Comparison of ENCODE assay signal across 1 cellular context in the genomic region with DNA sequence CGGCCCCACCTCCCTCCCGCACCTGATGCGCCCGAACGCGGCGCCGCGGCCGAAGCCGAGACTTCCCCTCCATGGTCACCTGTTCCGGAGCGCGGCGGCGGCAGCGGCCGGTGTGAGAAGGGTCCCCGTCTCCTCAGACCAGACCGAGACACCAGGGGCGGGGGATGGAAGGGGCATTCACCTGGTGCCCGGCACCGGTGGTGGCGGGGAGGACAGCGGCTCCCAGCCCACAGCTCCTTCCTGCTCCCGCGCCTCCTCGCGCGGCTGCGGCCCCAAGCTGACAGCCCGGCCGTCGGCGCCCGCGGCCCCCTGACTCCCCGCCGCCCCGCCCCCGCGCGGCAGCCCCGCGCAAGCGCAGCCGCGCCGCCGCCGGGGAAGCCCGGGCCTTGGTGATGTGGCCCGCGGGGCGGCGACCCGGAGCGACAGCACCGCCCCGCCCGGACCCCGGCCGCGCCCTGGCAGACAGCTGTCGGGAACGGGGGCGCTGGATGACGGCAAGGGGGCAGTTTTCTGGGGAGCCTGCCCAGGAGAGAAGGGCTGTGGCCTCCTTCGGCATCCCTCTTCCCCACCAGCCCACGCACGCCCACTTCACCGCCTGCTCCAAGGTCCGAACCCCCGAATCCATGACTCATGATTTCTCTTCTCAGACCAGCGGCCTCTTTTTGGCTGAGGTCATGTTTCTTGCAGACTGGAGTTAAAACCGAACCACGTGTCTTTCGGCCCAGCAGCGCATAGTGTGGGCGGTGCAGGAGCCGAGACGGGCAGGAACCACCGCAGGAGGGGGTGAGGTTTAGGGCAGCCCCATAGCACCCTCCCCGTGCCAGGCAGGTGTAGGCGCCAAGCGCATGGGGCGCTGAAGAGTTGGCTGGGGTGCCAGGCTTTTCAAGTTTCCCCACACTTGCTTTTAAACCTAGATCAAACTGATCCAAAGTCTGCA.
TF ChIP-seq lines count a peak whose summit lies in the region.

Gene SLC41A2 (minus strand): TSS at position 282 of the 937 bp plus-strand sequence. CDS start 29,763 bp downstream, outside the sequence.

TF ChIP-seq in HepG2, 621 proteins besides CTCF, POLR2A, EP300 and RAD21 (continued from another document and continues in another):
- TF ChIP-seq REL (CRISPR knock-in tag; conservative IDR thresholded peaks at IDR 0.05) (no peak), HNF4A (CRISPR knock-in tag; IDR thresholded peaks at IDR 0.05) (0 out of 2 replicates have a peak, but pooled peaks have one; percentile 7), SRY (CRISPR knock-in tag; IDR thresholded peaks at IDR 0.05) (peak; percentile 70; the same call in 1 of the 2 replicates), ELF1 (CRISPR knock-in tag; IDR thresholded peaks at IDR 0.05) (0 out of 2 replicates have a peak, but pooled peaks have one; percentile 11), ZNF563 (CRISPR knock-in tag; IDR thresholded peaks at IDR 0.05) (0 out of 2 replicates have a peak, but pooled peaks have one; percentile 43), KDM5A (IDR thresholded peaks at IDR 0.05; ENCODE audit: borderline replicate concordance, low read length) (no peak), ZNF230 (CRISPR knock-in tag; IDR thresholded peaks at IDR 0.05) (no peak), CCDC6 (CRISPR knock-in tag; IDR thresholded peaks at IDR 0.05) (peak; percentile 74; the same call in 1 of the 2 replicates), ZNF781 (CRISPR knock-in tag; IDR thresholded peaks at IDR 0.05; ENCODE audit: borderline replicate concordance, not compliant biosample characterization) (no peak), SCMH1 (CRISPR knock-in tag; IDR thresholded peaks at IDR 0.05; ENCODE audit: borderline replicate concordance) (no peak), ZBTB44 (CRISPR knock-in tag; IDR thresholded peaks at IDR 0.05) (no peak), ZNF20 (CRISPR knock-in tag; IDR thresholded peaks at IDR 0.05) (no peak), NFAT5 (CRISPR knock-in tag; IDR thresholded peaks at IDR 0.05) (no peak; the same call in 1 of the 2 replicates), PHF5A (CRISPR knock-in tag; IDR thresholded peaks at IDR 0.05; ENCODE audit: low read depth, unreplicated experiment) (no peak), CREB1 (IDR thresholded peaks at IDR 0.05) (0 out of 2 replicates have a peak, but pooled peaks have one; percentile 32), CREB1 (CRISPR knock-in tag; IDR thresholded peaks at IDR 0.05) (no peak), SOX5 (CRISPR knock-in tag; IDR thresholded peaks at IDR 0.05; ENCODE audit: borderline replicate concordance) (no peak; the same call in 1 of the 2 replicates), ZNF232 (CRISPR knock-in tag; IDR thresholded peaks at IDR 0.05; ENCODE audit: borderline replicate concordance) (no peak), BORCS8-MEF2B (CRISPR knock-in tag; IDR thresholded peaks at IDR 0.05) (peak; percentile 10; the same call in 1 of the 2 replicates)
- TF ChIP-seq, protein P1, sequence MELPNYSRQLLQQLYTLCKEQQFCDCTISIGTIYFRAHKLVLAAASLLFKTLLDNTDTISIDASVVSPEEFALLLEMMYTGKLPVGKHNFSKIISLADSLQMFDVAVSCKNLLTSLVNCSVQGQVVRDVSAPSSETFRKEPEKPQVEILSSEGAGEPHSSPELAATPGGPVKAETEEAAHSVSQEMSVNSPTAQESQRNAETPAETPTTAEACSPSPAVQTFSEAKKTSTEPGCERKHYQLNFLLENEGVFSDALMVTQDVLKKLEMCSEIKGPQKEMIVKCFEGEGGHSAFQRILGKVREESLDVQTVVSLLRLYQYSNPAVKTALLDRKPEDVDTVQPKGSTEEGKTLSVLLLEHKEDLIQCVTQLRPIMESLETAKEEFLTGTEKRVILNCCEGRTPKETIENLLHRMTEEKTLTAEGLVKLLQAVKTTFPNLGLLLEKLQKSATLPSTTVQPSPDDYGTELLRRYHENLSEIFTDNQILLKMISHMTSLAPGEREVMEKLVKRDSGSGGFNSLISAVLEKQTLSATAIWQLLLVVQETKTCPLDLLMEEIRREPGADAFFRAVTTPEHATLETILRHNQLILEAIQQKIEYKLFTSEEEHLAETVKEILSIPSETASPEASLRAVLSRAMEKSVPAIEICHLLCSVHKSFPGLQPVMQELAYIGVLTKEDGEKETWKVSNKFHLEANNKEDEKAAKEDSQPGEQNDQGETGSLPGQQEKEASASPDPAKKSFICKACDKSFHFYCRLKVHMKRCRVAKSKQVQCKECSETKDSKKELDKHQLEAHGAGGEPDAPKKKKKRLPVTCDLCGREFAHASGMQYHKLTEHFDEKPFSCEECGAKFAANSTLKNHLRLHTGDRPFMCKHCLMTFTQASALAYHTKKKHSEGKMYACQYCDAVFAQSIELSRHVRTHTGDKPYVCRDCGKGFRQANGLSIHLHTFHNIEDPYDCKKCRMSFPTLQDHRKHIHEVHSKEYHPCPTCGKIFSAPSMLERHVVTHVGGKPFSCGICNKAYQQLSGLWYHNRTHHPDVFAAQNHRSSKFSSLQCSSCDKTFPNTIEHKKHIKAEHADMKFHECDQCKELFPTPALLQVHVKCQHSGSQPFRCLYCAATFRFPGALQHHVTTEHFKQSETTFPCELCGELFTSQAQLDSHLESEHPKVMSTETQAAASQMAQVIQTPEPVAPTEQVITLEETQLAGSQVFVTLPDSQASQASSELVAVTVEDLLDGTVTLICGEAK (IDR thresholded peaks at IDR 0.05), result no peak
- TF ChIP-seq, protein P1 (CRISPR knock-in tag; IDR thresholded peaks at IDR 0.05), result no peak; the same call in 1 of the 2 replicates
- TF ChIP-seq, protein P2, sequence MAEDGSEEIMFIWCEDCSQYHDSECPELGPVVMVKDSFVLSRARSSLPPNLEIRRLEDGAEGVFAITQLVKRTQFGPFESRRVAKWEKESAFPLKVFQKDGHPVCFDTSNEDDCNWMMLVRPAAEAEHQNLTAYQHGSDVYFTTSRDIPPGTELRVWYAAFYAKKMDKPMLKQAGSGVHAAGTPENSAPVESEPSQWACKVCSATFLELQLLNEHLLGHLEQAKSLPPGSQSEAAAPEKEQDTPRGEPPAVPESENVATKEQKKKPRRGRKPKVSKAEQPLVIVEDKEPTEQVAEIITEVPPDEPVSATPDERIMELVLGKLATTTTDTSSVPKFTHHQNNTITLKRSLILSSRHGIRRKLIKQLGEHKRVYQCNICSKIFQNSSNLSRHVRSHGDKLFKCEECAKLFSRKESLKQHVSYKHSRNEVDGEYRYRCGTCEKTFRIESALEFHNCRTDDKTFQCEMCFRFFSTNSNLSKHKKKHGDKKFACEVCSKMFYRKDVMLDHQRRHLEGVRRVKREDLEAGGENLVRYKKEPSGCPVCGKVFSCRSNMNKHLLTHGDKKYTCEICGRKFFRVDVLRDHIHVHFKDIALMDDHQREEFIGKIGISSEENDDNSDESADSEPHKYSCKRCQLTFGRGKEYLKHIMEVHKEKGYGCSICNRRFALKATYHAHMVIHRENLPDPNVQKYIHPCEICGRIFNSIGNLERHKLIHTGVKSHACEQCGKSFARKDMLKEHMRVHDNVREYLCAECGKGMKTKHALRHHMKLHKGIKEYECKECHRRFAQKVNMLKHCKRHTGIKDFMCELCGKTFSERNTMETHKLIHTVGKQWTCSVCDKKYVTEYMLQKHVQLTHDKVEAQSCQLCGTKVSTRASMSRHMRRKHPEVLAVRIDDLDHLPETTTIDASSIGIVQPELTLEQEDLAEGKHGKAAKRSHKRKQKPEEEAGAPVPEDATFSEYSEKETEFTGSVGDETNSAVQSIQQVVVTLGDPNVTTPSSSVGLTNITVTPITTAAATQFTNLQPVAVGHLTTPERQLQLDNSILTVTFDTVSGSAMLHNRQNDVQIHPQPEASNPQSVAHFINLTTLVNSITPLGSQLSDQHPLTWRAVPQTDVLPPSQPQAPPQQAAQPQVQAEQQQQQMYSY (CRISPR knock-in tag; IDR thresholded peaks at IDR 0.05), result no peak
- TF ChIP-seq, protein P3, sequence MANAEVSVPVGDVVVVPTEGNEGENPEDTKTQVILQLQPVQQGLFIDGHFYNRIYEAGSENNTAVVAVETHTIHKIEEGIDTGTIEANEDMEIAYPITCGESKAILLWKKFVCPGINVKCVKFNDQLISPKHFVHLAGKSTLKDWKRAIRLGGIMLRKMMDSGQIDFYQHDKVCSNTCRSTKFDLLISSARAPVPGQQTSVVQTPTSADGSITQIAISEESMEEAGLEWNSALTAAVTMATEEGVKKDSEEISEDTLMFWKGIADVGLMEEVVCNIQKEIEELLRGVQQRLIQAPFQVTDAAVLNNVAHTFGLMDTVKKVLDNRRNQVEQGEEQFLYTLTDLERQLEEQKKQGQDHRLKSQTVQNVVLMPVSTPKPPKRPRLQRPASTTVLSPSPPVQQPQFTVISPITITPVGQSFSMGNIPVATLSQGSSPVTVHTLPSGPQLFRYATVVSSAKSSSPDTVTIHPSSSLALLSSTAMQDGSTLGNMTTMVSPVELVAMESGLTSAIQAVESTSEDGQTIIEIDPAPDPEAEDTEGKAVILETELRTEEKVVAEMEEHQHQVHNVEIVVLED (CRISPR knock-in tag; IDR thresholded peaks at IDR 0.05; ENCODE audit: borderline replicate concordance), result no peak
- TF ChIP-seq, protein P4, sequence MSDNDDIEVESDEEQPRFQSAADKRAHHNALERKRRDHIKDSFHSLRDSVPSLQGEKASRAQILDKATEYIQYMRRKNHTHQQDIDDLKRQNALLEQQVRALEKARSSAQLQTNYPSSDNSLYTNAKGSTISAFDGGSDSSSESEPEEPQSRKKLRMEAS (IDR thresholded peaks at IDR 0.05), result peak; percentile 80; the same call in 1 of the 2 replicates
